Comparison of ENCODE assay signal across 1 cellular context in genomic region chr14:21219561-21220111, GRCh38.
TF ChIP-seq lines count a peak whose summit lies in the region.

No MANE protein-coding gene starts in this region.

TF ChIP-seq in HCT116, 20 proteins besides CTCF, POLR2A, EP300 and RAD21 (continued from another document):
- TF ChIP-seq FOSL1 (IDR thresholded peaks at IDR 0.05; ENCODE audit: low read depth) (no peak), JUND (IDR thresholded peaks at IDR 0.05) (no peak), ATF3 (IDR thresholded peaks at IDR 0.05) (no peak), MAX (IDR thresholded peaks at IDR 0.05) (no peak), SRF (IDR thresholded peaks at IDR 0.05; ENCODE audit: low read depth) (no peak), REST (IDR thresholded peaks at IDR 0.05; ENCODE audit: low read depth) (no peak), SP1 (IDR thresholded peaks at IDR 0.05; ENCODE audit: low read depth) (no peak), ZNF274 (IDR thresholded peaks at IDR 0.05; ENCODE audit: low read depth, low read length) (no peak), EGR1 (IDR thresholded peaks at IDR 0.05; ENCODE audit: low read depth) (no peak), EZH2phosphoT487 (IDR thresholded peaks at IDR 0.05; ENCODE audit: borderline replicate concordance) (no peak)
